ENCODE assay signal across 20 cellular contexts in the genomic region with DNA sequence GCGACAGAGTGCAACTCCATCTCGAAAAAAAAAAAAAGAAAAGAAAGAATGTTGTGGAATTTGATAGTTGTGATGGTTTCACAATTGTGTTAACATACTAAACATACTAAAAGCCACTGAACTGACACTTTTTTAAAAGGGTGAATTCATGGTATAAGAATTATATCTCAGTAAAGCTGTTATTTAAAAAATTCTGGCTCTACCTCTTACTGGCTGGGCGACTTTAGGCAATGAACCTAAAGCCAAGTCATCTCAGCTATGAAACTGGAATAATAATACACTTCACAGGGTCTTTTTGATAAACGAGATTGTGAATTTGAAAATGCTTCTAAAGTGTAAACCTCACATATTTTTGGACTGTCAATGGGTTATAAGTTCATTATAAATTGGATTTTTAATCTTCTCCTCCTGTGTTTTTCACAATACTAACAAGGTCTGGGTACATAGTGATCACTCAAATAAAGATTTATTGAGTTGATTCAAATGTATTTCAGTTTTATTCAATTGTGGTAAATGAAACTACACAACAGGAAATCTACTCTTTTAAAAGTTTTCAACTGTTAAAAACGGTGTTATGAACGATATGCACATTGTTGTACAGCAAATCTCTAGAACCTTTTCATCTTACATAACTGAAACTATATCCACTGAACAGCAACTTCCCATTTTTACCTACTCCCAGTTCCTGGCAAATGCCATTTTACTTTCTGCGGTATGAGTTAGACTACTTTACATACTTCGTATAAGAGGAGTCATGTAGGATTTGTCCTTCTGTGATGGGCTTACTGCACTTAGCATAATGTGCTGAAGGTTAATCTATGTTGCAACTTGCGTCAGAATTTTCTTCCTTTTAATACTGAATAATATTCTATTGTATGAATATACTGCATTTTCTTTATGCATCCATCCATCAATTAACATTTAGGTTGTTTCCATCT. TPM values are rescaled to one million over a fixed set of nuclear protein-coding genes. Genes with fewer than 3 reads are reported as not detected.
"Had no signal": no experiment of that assay in that cellular context is flagged by ENCODE, and none has a peak within 500 bp of the region (broad histone marks: within the 10 kb centered on the region; RNA-seq: fewer than 3 reads in every experiment).

No MANE protein-coding gene starts in this region.

- H3K9me3 ChIP-seq: colonic mucosa, left ventricle myocardium inferior, mucosa of descending colon, pancreas, sigmoid colon, spleen, stomach, testis, upper lobe of right lung had no signal

- DNase-seq: activated CD4-positive, alpha-beta T cell treated with anti-CD3 and anti-CD28 coated beads, Interleukin-2, amount 10 ng/mL, durations not matched to agents 24 days and 14 days; activated gamma-delta T cell treated with Interleukin-2 at 50 U/mL for 16 hours; activated T-cell treated with anti-CD3 and anti-CD28 coated beads, Interleukin-2, amount 50 U/mL, for 24 hours; central memory CD4-positive, alpha-beta T cell; colonic mucosa; foreskin keratinocyte; glutamatergic neuron; left ventricle myocardium inferior; mucosa of descending colon; naive thymus-derived CD4-positive, alpha-beta T cell; pancreas; sigmoid colon; spleen; stomach; testis; upper lobe of right lung had no signal

- H3K27me3 Mint-ChIP-seq: activated CD4-positive, alpha-beta T cell treated with anti-CD3 and anti-CD28 coated beads, Interleukin-2, amount 10 ng/mL, durations not matched to agents 24 days and 14 days; activated naive CD8-positive, alpha-beta T cell; activated T-cell treated with anti-CD3 and anti-CD28 coated beads, Interleukin-2, amount 50 U/mL, for 24 hours; brain; naive thymus-derived CD4-positive, alpha-beta T cell had no signal

- H3K27ac ChIP-seq: colonic mucosa, foreskin keratinocyte, left ventricle myocardium inferior, pancreas, sigmoid colon, spleen, stomach, testis, upper lobe of right lung had no signal

- H3K4me3 Mint-ChIP-seq: activated CD4-positive, alpha-beta T cell treated with anti-CD3 and anti-CD28 coated beads, Interleukin-2, amount 10 ng/mL, durations not matched to agents 24 days and 14 days; activated naive CD8-positive, alpha-beta T cell; activated T-cell treated with anti-CD3 and anti-CD28 coated beads, Interleukin-2, amount 50 U/mL, for 24 hours; brain; naive thymus-derived CD4-positive, alpha-beta T cell; T-helper 1 cell treated with Interleukin-12 subunit alpha and Interleukin-12 subunit beta and Interleukin-4 antibody, amounts not matched to agents 30 μg/mL and 1 μg/mL, for 36 hours; WTC11 had no signal

- H3K4me3 ChIP-seq: colonic mucosa, left ventricle myocardium inferior, mucosa of descending colon, pancreas, sigmoid colon, spleen, stomach, testis, upper lobe of right lung had no signal

- H3K4me1 ChIP-seq: colonic mucosa, foreskin keratinocyte, left ventricle myocardium inferior, pancreas, testis had no signal

- H3K27me3 ChIP-seq: colonic mucosa, foreskin keratinocyte, pancreas, sigmoid colon, spleen, stomach, testis, upper lobe of right lung had no signal

- H3K9me3 Mint-ChIP-seq: activated CD4-positive, alpha-beta T cell treated with anti-CD3 and anti-CD28 coated beads, Interleukin-2, amount 10 ng/mL, durations not matched to agents 24 days and 14 days; activated T-cell treated with anti-CD3 and anti-CD28 coated beads, Interleukin-2, amount 50 U/mL, for 24 hours; naive thymus-derived CD4-positive, alpha-beta T cell; T-helper 1 cell treated with Interleukin-12 subunit alpha and Interleukin-12 subunit beta and Interleukin-4 antibody, amounts not matched to agents 30 μg/mL and 1 μg/mL, for 36 hours; WTC11 had no signal

- ATAC-seq: foreskin keratinocyte; mucosa of descending colon; naive thymus-derived CD4-positive, alpha-beta T cell; pancreas; upper lobe of right lung; WTC11 had no signal

- H3K4me1 Mint-ChIP-seq: WTC11 had no signal

- H3K27ac Mint-ChIP-seq: activated CD4-positive, alpha-beta T cell treated with anti-CD3 and anti-CD28 coated beads, Interleukin-2, amount 10 ng/mL, durations not matched to agents 24 days and 14 days; activated naive CD8-positive, alpha-beta T cell; activated T-cell treated with anti-CD3 and anti-CD28 coated beads, Interleukin-2, amount 50 U/mL, for 24 hours; brain; T-helper 1 cell treated with Interleukin-12 subunit alpha and Interleukin-12 subunit beta and Interleukin-4 antibody, amounts not matched to agents 30 μg/mL and 1 μg/mL, for 36 hours; WTC11 had no signal

- H3K36me3 ChIP-seq: colonic mucosa, left ventricle myocardium inferior, pancreas, spleen, stomach, upper lobe of right lung had no signal

- H3K36me3 Mint-ChIP-seq: activated naive CD8-positive, alpha-beta T cell; naive thymus-derived CD4-positive, alpha-beta T cell; WTC11 had no signal

RNA-seq across cellular contexts. Expression of a gene that starts 43.0 kb away (rescaled TPM):
- total RNA-seq: activated CD4-positive, alpha-beta T cell treated with anti-CD3 and anti-CD28 coated beads, Interleukin-2, amount 10 ng/mL, durations not matched to agents 24 days and 14 days; foreskin keratinocyte; left ventricle myocardium inferior; naive thymus-derived CD4-positive, alpha-beta T cell; upper lobe of right lung; WTC11 had no signal
- polyA plus RNA-seq: naive thymus-derived CD4-positive, alpha-beta T cell had no signal
